ENCODE assay signal across 19 cellular contexts in genomic region chr22:17132112-17132511, GRCh38. TPM values are rescaled to one million over a fixed set of nuclear protein-coding genes. Genes with fewer than 3 reads are reported as not detected.
DNase-seq lines count a peak whose midpoint lies in the region; ATAC-seq and TF ChIP-seq lines count a peak whose summit lies in the region.
"Had no signal": no experiment of that assay in that cellular context is flagged by ENCODE, and none has a peak within 500 bp of the region (broad histone marks: within the 10 kb centered on the region; RNA-seq: fewer than 3 reads in every experiment).

No MANE protein-coding gene starts in this region.

- no peaks in the 10 kb centered on the region for H3K9me3 Mint-ChIP-seq in brain
- H3K9me3 Mint-ChIP-seq: activated CD8-positive, alpha-beta T cell treated with anti-CD3 and anti-CD28 coated beads for 36 hours; activated naive CD4-positive, alpha-beta T cell treated with anti-CD3 and anti-CD28 coated beads, Interleukin-2, amount 50 U/mL, for 24 hours; activated T-helper 2 cell treated with anti-CD3 and anti-CD28 coated beads, Interferon-gamma antibody, Interleukin-2, Interleukin-4, amounts not matched to agents 10 μg/mL and 5 μg/mL and 100 μg/mL, durations not matched to agents 14 hours and 24 hours and 36 hours; immature natural killer cell; naive B cell had no signal

- H3K36me3 Mint-ChIP-seq in brain, result peaks cover 15% of the 10 kb centered on the region

- DNase-seq in Right ventricle myocardium superior (no peak), cardiac septum (ENCODE audit: low spot score) (no peak), myocyte (ENCODE audit: low read depth) (peak; percentile 94)
- DNase-seq: activated CD4-positive, alpha-beta T cell treated with anti-CD3 and anti-CD28 coated beads for 1 hour; activated CD8-positive, alpha-beta T cell treated with anti-CD3 and anti-CD28 coated beads for 36 hours; immature natural killer cell; left lung; naive B cell; NCI-H226; NCI-H748 treated with DMSO at 0.1 percent for 48 hours; OCI-M1; stimulated activated CD4-positive, alpha-beta T cell treated with anti-CD3 and anti-CD28 coated beads, Interleukin-2, amount 100 ng/mL, for 24 hours; transverse colon had no signal

- H3K27ac Mint-ChIP-seq in brain, result peak overlapping the region in 3 of 5 experiments; percentile 70 to 83 (median 71)
- H3K27ac Mint-ChIP-seq: activated CD8-positive, alpha-beta T cell treated with anti-CD3 and anti-CD28 coated beads for 36 hours; activated naive CD4-positive, alpha-beta T cell treated with anti-CD3 and anti-CD28 coated beads, Interleukin-2, amount 50 U/mL, for 24 hours; activated T-helper 2 cell treated with anti-CD3 and anti-CD28 coated beads, Interferon-gamma antibody, Interleukin-2, Interleukin-4, amounts not matched to agents 10 μg/mL and 5 μg/mL and 100 μg/mL, durations not matched to agents 14 hours and 24 hours and 36 hours; immature natural killer cell had no signal

- H3K27me3 Mint-ChIP-seq in brain, result no peaks in the 10 kb centered on the region
- H3K27me3 Mint-ChIP-seq: activated CD8-positive, alpha-beta T cell treated with anti-CD3 and anti-CD28 coated beads for 36 hours; activated naive CD4-positive, alpha-beta T cell treated with anti-CD3 and anti-CD28 coated beads, Interleukin-2, amount 50 U/mL, for 24 hours had no signal

- TF ChIP-seq CTCF in brain (conservative IDR thresholded peaks at IDR 0.05), result peak in 1 of 2 experiments; percentile 0

- ATAC-seq in Right ventricle myocardium superior (ENCODE audit: poor library complexity) (peak; percentile 95), GM21423 (IDR thresholded peaks at IDR 0.05; ENCODE audit: unreplicated experiment) (no peak), HG03571 (IDR thresholded peaks at IDR 0.05; ENCODE audit: unreplicated experiment) (no peak), SK-N-SH treated with all-trans-retinoic acid at 6 μM for 48 hours (no peak)
- ATAC-seq: activated CD8-positive, alpha-beta T cell treated with anti-CD3 and anti-CD28 coated beads for 36 hours; left lung had no signal

- peak overlapping the region in 2 of 5 experiments; percentile 7 to 38 for H3K4me3 Mint-ChIP-seq in brain
- H3K4me3 Mint-ChIP-seq: activated CD8-positive, alpha-beta T cell treated with anti-CD3 and anti-CD28 coated beads for 36 hours; activated naive CD4-positive, alpha-beta T cell treated with anti-CD3 and anti-CD28 coated beads, Interleukin-2, amount 50 U/mL, for 24 hours; immature natural killer cell; naive B cell had no signal

- H3K4me1 Mint-ChIP-seq in brain, result peaks cover 17% of the 10 kb centered on the region
- H3K4me1 Mint-ChIP-seq: activated naive CD4-positive, alpha-beta T cell treated with anti-CD3 and anti-CD28 coated beads, Interleukin-2, amount 50 U/mL, for 24 hours; immature natural killer cell had no signal

- intact Hi-C loops in Right ventricle myocardium superior (cut with DNase I), result no loop called here
- intact Hi-C loops in cardiac septum (cut with DNase I), result loop anchor here (1.0 kb wide), 1 partner anchor 11 kb away; the partner anchor contains the start of gene TMEM121B

TF ChIP-seq in SK-N-SH treated with all-trans-retinoic acid at 6 μM for 48 hours, 23 proteins besides CTCF, POLR2A, EP300 and RAD21 (continues in another document):
- TF ChIP-seq ISL1 (CRISPR knock-in tag; IDR thresholded peaks at IDR 0.05) (no peak), ZNF8 (CRISPR knock-in tag; IDR thresholded peaks at IDR 0.05) (no peak), ZC3H10 (CRISPR knock-in tag; IDR thresholded peaks at IDR 0.05) (no peak), PATZ1 (CRISPR knock-in tag; IDR thresholded peaks at IDR 0.05; ENCODE audit: borderline replicate concordance) (no peak), CSRNP3 (CRISPR knock-in tag; IDR thresholded peaks at IDR 0.05) (no peak), BACH2 (CRISPR knock-in tag; IDR thresholded peaks at IDR 0.05; ENCODE audit: borderline replicate concordance) (no peak), ARNTL (CRISPR knock-in tag; IDR thresholded peaks at IDR 0.05; ENCODE audit: borderline replicate concordance, low read depth) (no peak), GLIS3 (CRISPR knock-in tag; IDR thresholded peaks at IDR 0.05) (no peak), ESRRG (CRISPR knock-in tag; IDR thresholded peaks at IDR 0.05) (no peak), RARB (CRISPR knock-in tag; IDR thresholded peaks at IDR 0.05) (no peak), TSHZ2 (CRISPR knock-in tag; IDR thresholded peaks at IDR 0.05) (no peak), ZFP30 (CRISPR knock-in tag; IDR thresholded peaks at IDR 0.05) (no peak), OSR1 (CRISPR knock-in tag; IDR thresholded peaks at IDR 0.05) (no peak), SNAI2 (CRISPR knock-in tag; IDR thresholded peaks at IDR 0.05) (no peak), CSDC2 (CRISPR knock-in tag; IDR thresholded peaks at IDR 0.05) (no peak), TOX (CRISPR knock-in tag; IDR thresholded peaks at IDR 0.05; ENCODE audit: borderline replicate concordance) (no peak), ZFP3 (CRISPR knock-in tag; IDR thresholded peaks at IDR 0.05) (no peak), CREB5 (CRISPR knock-in tag; IDR thresholded peaks at IDR 0.05; ENCODE audit: low read depth) (no peak)

RNA-seq across cellular contexts. Expression of gene TMEM121B, which starts 11.0 kb away (rescaled TPM):
- total RNA-seq in Right ventricle myocardium superior (1.9 TPM), cardiac septum (1.0 TPM), myocyte (2.8 and 3.2 TPM in 2 replicates)
- 7.4 TPM for polyA plus RNA-seq in brain (ENCODE audit: insufficient read depth, low read depth, low replicate concordance)
- 0.61 TPM for polyA plus RNA-seq in myocyte (2012)
- polyA plus RNA-seq: immature natural killer cell had no signal

RNA-seq across cellular contexts. Expression of gene HDHD5, which starts 27.0 kb away (rescaled TPM):
- total RNA-seq in Right ventricle myocardium superior (59.8 TPM), cardiac septum (39.6 TPM), myocyte (60.1 and 72.0 TPM in 2 replicates)
- 35.6 TPM for polyA plus RNA-seq in brain (ENCODE audit: insufficient read depth, low read depth, low replicate concordance)
- polyA plus RNA-seq in myocyte (2012), result 34.0 TPM

RNA-seq across cellular contexts. Expression of gene IL17RA, which starts 47.3 kb away (rescaled TPM):
- total RNA-seq in Right ventricle myocardium superior (7.5 TPM), cardiac septum (6.0 TPM), myocyte (4.9 and 5.9 TPM in 2 replicates)
- 5.0 TPM for polyA plus RNA-seq in brain (ENCODE audit: insufficient read depth, low read depth, low replicate concordance)
- 5.1 TPM for polyA plus RNA-seq in myocyte (2012)
